2 cellular contexts compared by ENCODE assay signal in genomic region chr1:118440-118839, GRCh38. TPM values are rescaled to one million over a fixed set of nuclear protein-coding genes. Genes with fewer than 3 reads are reported as not detected.
"Had no signal": no experiment of that assay in that cellular context is flagged by ENCODE, and none has a peak within 500 bp of the region (broad histone marks: within the 10 kb centered on the region; RNA-seq: fewer than 3 reads in every experiment).

No MANE protein-coding gene starts in this region.

RNA-seq across cellular contexts. Expression of gene OR4F5, which starts 53.2 kb away (rescaled TPM):
- total RNA-seq: G401, GM12878 had no signal
- polyA plus RNA-seq: GM12878 had no signal
